In genomic region chrX:85444613-85445012, GRCh38 we compare ENCODE assay signal across 34 cellular contexts.
"Had no signal": no experiment of that assay in that cellular context is flagged by ENCODE, and none has a peak within 500 bp of the region (broad histone marks: within the 10 kb centered on the region; RNA-seq: fewer than 3 reads in every experiment).

No MANE protein-coding gene starts in this region.

- H3K4me1 ChIP-seq: parathyroid adenoma, psoas muscle, right lobe of liver, sigmoid colon, spleen, suprapubic skin, testis, tibial artery, transverse colon, upper lobe of right lung, vagina had no signal

- H3K36me3 ChIP-seq: neutrophil, ovary, right lobe of liver, sigmoid colon, spleen, suprapubic skin, tibial artery, transverse colon, upper lobe of right lung, vagina had no signal

- H3K4me2 ChIP-seq: smooth muscle cell had no signal

- H2AFZ ChIP-seq: parathyroid adenoma had no signal

- H3K27me3 ChIP-seq: neutrophil, ovary, right lobe of liver, sigmoid colon, spleen, suprapubic skin, testis, tibial artery, transverse colon, upper lobe of right lung, vagina had no signal

- H3K27ac ChIP-seq: neutrophil, ovary, parathyroid adenoma, psoas muscle, right lobe of liver, sigmoid colon, spleen, suprapubic skin, testis, tibial artery, transverse colon, upper lobe of right lung, vagina had no signal

- DNase-seq: naive B cell; naive thymus-derived CD8-positive, alpha-beta T cell; nephron progenitor cell; nucleus accumbens; ovary; posterior cingulate gyrus; psoas muscle; right cardiac atrium; right lobe of liver; sigmoid colon; spleen; stimulated activated CD4-positive, alpha-beta T cell treated with anti-CD3 and anti-CD28 coated beads, Interleukin-12 subunit alpha, Interleukin-12 subunit beta, amount 100 ng/mL, for 4 hours; stimulated activated CD4-positive, alpha-beta T cell treated with anti-CD3 and anti-CD28 coated beads, Interleukin-1b, Interleukin-23, amount 100 ng/mL, for 48 hours; stimulated activated CD4-positive, alpha-beta T cell treated with anti-CD3 and anti-CD28 coated beads, Interleukin-4, amount 100 ng/mL, for 1 hour; stimulated activated CD4-positive, alpha-beta T cell treated with anti-CD3 and anti-CD28 coated beads, Interleukin-4, amount 100 ng/mL, for 4 hours; stimulated activated CD8-positive, alpha-beta memory T cell treated with anti-CD3 and anti-CD28 coated beads, Interleukin-4, amount 100 ng/mL, for 48 hours; stimulated activated naive CD4-positive, alpha-beta T cell; stimulated activated naive CD8-positive, alpha-beta T cell treated with anti-CD3 and anti-CD28 coated beads, Interleukin-15, amount 100 ng/mL, for 72 hours; stimulated activated naive CD8-positive, alpha-beta T cell treated with anti-CD3 and anti-CD28 coated beads, Interleukin-15, Interleukin-2, amounts not matched to agents 100 U/mL and 50 U/mL, for 24 hours; substantia nigra; testis; tibial artery; transverse colon; upper lobe of right lung had no signal

- ATAC-seq: naive thymus-derived CD8-positive, alpha-beta T cell; natural killer cell treated with Interleukin-12 subunit alpha and Interleukin-12 subunit beta and Interleukin-15 and Interleukin-18, amount 100 ng/mL, for 72 hours; psoas muscle; right cardiac atrium; right lobe of liver; stimulated activated memory B cell treated with anti-CD40 and anti-IgM and Interleukin-4, amounts not matched to agents 10 μg/mL and 1 μg/mL and 100 μg/mL, for 72 hours; stimulated activated naive CD8-positive, alpha-beta T cell treated with anti-CD3 and anti-CD28 coated beads, Interleukin-15, amount 100 ng/mL, for 72 hours; stimulated activated naive CD8-positive, alpha-beta T cell treated with anti-CD3 and anti-CD28 coated beads, Interleukin-15, Interleukin-2, amounts not matched to agents 100 U/mL and 50 U/mL, for 24 hours; upper lobe of right lung had no signal

- H3K4me1 Mint-ChIP-seq: naive B cell; naive thymus-derived CD8-positive, alpha-beta T cell; nephron progenitor cell; neural crest cell; stimulated activated memory B cell treated with anti-CD40 and anti-IgM and Interleukin-4, amounts not matched to agents 10 μg/mL and 1 μg/mL and 100 μg/mL, for 72 hours; stimulated activated naive CD8-positive, alpha-beta T cell treated with anti-CD3 and anti-CD28 coated beads, Interleukin-15, amount 100 ng/mL, for 72 hours had no signal

- H3K27me3 Mint-ChIP-seq: naive B cell; naive thymus-derived CD8-positive, alpha-beta T cell; progenitor cell of endocrine pancreas; stimulated activated memory B cell treated with anti-CD40 and anti-IgM and Interleukin-4, amounts not matched to agents 10 μg/mL and 1 μg/mL and 100 μg/mL, for 72 hours; stimulated activated naive CD8-positive, alpha-beta T cell treated with anti-CD3 and anti-CD28 coated beads, Interleukin-15, amount 100 ng/mL, for 72 hours; type B pancreatic cell had no signal

- H3K27ac Mint-ChIP-seq: naive B cell; naive thymus-derived CD8-positive, alpha-beta T cell; natural killer cell treated with Interleukin-12 subunit alpha and Interleukin-12 subunit beta and Interleukin-15 and Interleukin-18, amount 100 ng/mL, for 72 hours; nephron progenitor cell; progenitor cell of endocrine pancreas; stimulated activated memory B cell treated with anti-CD40 and anti-IgM and Interleukin-4, amounts not matched to agents 10 μg/mL and 1 μg/mL and 100 μg/mL, for 72 hours; stimulated activated naive CD8-positive, alpha-beta T cell treated with anti-CD3 and anti-CD28 coated beads, Interleukin-15, amount 100 ng/mL, for 72 hours; type B pancreatic cell had no signal

- H3K9me3 ChIP-seq: neutrophil, ovary, psoas muscle, right lobe of liver, sigmoid colon, suprapubic skin, testis, tibial artery, transverse colon, upper lobe of right lung, vagina had no signal

- H3K36me3 Mint-ChIP-seq: naive B cell; natural killer cell treated with Interleukin-12 subunit alpha and Interleukin-12 subunit beta and Interleukin-15 and Interleukin-18, amount 100 ng/mL, for 72 hours; stimulated activated memory B cell treated with anti-CD40 and anti-IgM and Interleukin-4, amounts not matched to agents 10 μg/mL and 1 μg/mL and 100 μg/mL, for 72 hours; type B pancreatic cell had no signal

- H3K4me3 Mint-ChIP-seq: naive B cell; naive thymus-derived CD8-positive, alpha-beta T cell; natural killer cell treated with Interleukin-12 subunit alpha and Interleukin-12 subunit beta and Interleukin-15 and Interleukin-18, amount 100 ng/mL, for 72 hours; nephron progenitor cell; neural crest cell; stimulated activated memory B cell treated with anti-CD40 and anti-IgM and Interleukin-4, amounts not matched to agents 10 μg/mL and 1 μg/mL and 100 μg/mL, for 72 hours; stimulated activated naive CD8-positive, alpha-beta T cell treated with anti-CD3 and anti-CD28 coated beads, Interleukin-15, amount 100 ng/mL, for 72 hours; type B pancreatic cell had no signal

- H3K4me3 ChIP-seq: ovary, psoas muscle, right lobe of liver, sigmoid colon, smooth muscle cell, spleen, suprapubic skin, testis, tibial artery, transverse colon, upper lobe of right lung, vagina had no signal

- H3K79me2 ChIP-seq: parathyroid adenoma had no signal

- H3K9ac ChIP-seq: parathyroid adenoma had no signal
